ENCODE assay signal across 9 cellular contexts in the genomic region with DNA sequence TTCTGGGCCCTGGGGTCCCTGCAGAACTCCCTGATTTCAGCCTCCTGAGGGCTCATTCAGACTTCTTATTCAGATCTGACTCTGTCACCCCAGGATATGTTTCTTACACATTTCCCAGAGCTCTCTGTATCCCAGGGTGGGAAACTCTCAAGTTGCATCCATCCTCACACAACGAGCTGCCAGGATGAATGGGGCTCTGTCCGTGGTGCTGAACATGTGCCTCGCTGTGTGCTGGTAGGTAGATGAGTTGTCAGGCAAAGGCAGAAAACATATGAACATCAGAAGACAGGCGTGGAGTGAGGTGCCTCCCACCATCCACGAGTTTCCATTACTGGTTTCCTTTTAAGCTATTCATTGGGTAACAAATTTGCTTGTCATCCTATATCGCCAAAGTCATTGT. TPM values are rescaled to one million over a fixed set of nuclear protein-coding genes. Genes with fewer than 3 reads are reported as not detected.
A peak's percentile ranks its signal among the peaks of the same experiment; 100 is the strongest.
DNase-seq lines count a peak whose midpoint lies in the region; ATAC-seq and TF ChIP-seq lines count a peak whose summit lies in the region.
"Had no signal": no experiment of that assay in that cellular context is flagged by ENCODE, and none has a peak within 500 bp of the region (broad histone marks: within the 10 kb centered on the region; RNA-seq: fewer than 3 reads in every experiment).

No MANE protein-coding gene starts in this region.

- no peak overlapping the region for H3K27ac Mint-ChIP-seq in activated CD4-positive, alpha-beta memory T cell treated with anti-CD3 and anti-CD28 coated beads, Interleukin-2, amount 10 ng/mL, durations not matched to agents 7 days and 5 days
- H3K27ac Mint-ChIP-seq: type B pancreatic cell had no signal

- H3K4me1 ChIP-seq in IMR-90 (ENCODE audit: control insufficient read depth, insufficient read depth, low read length) (peaks cover 2% of the 10 kb centered on the region; the same call in 1 of the 2 replicates), prostate gland (replicated peaks) (no peaks in the 10 kb centered on the region)

- H3K14ac ChIP-seq in IMR-90 (replicated peaks; ENCODE audit: low read depth, low read length), result no peak overlapping the region

- H2AK5ac ChIP-seq in IMR-90 (ENCODE audit: low read depth, low read length), result no peak overlapping the region

- no TSS peak for BruUV-seq in IMR-90 (replicated peaks; lab: Mats Ljungman, UMichigan)

- no peaks in the 10 kb centered on the region for H3K9me1 ChIP-seq in IMR-90 (ENCODE audit: insufficient read depth, low read length)

- H4K5ac ChIP-seq in IMR-90 (ENCODE audit: low read depth, low read length), result no peak overlapping the region

- TF ChIP-seq POLR2A in IMR-90 (IDR thresholded peaks at IDR 0.05; ENCODE audit: low read depth, low read length) (no peak), prostate gland (IDR thresholded peaks at IDR 0.05) (no peak)

- H3K9me3 Mint-ChIP-seq in activated CD4-positive, alpha-beta memory T cell treated with anti-CD3 and anti-CD28 coated beads, Interleukin-2, amount 10 ng/mL, durations not matched to agents 7 days and 5 days, result no peaks in the 10 kb centered on the region
- H3K9me3 Mint-ChIP-seq: type B pancreatic cell had no signal

- no peak for ATAC-seq in IMR-90 (ENCODE audit: low read depth)
- no peak for ATAC-seq in sciatic nerve
- ATAC-seq in GM18502 (IDR thresholded peaks at IDR 0.05; ENCODE audit: poor library complexity, unreplicated experiment), result no peak
- no peak for ATAC-seq in omental fat pad (ENCODE audit: low FRiP score)

- H4K20me1 ChIP-seq in IMR-90 (ENCODE audit: insufficient read depth, low read length), result no peaks in the 10 kb centered on the region

- H4K8ac ChIP-seq in IMR-90 (ENCODE audit: low read depth in 2 of 2, low read length in 2 of 2), result no peak overlapping the region

- no peaks in the 10 kb centered on the region for H3K36me3 Mint-ChIP-seq in activated CD4-positive, alpha-beta memory T cell treated with anti-CD3 and anti-CD28 coated beads, Interleukin-2, amount 10 ng/mL, durations not matched to agents 7 days and 5 days (ENCODE audit: low read depth)
- H3K36me3 Mint-ChIP-seq: type B pancreatic cell had no signal

- in situ Hi-C loops in IMR-90 (cut with MboI; ENCODE audit: low sequenced_read_pairs), result no loop called here

- TF ChIP-seq RAD21 in IMR-90 (IDR thresholded peaks at IDR 0.05; ENCODE audit: low read length), result no peak

- no peak overlapping the region for H2AK9ac ChIP-seq in IMR-90 (replicated peaks; ENCODE audit: low read depth, low read length, poor library complexity)

- H3K23ac ChIP-seq in IMR-90 (ENCODE audit: low read depth, low read length), result no peak overlapping the region

- H3K56ac ChIP-seq in IMR-90 (ENCODE audit: extremely low read depth, insufficient read depth, low read length), result no peak overlapping the region

- H3K9ac ChIP-seq in IMR-90 (ENCODE audit: low read depth, low read length), result no peak overlapping the region

- H3K18ac ChIP-seq in IMR-90 (ENCODE audit: low read depth, low read length), result no peak overlapping the region

- H4K91ac ChIP-seq in IMR-90 (ENCODE audit: insufficient read depth, low read depth, low read length), result no peak overlapping the region

- H3K4me3 ChIP-seq in IMR-90 (ENCODE audit: insufficient read depth, low read depth, low read length) (no peak overlapping the region), prostate gland (no peak overlapping the region)

- POLR2A ChIA-PET in IMR-90 (lab: Charles Lee; ENCODE audit: unreplicated experiment), result no interaction called here
- POLR2A ChIA-PET in activated CD4-positive, alpha-beta memory T cell treated with anti-CD3 and anti-CD28 coated beads, Interleukin-2, amount 10 ng/mL, durations not matched to agents 7 days and 5 days (lab: Charles Lee), result no interaction called here

- DNase-seq in CD1c-positive myeloid dendritic cell (ENCODE audit: extremely low spot score), result peak; percentile 23
- DNase-seq in IMR-90, result peak; percentile 6
- peak; percentile 46 for DNase-seq in activated CD4-positive, alpha-beta memory T cell treated with anti-CD3 and anti-CD28 coated beads, Interleukin-2, amount 10 ng/mL, durations not matched to agents 7 days and 5 days
- DNase-seq in iPS DF 4.7 (ENCODE audit: extremely low read depth, low spot score), result peak; percentile 41
- DNase-seq in prostate gland (ENCODE audit: low spot score), result no peak
- no peak for DNase-seq in sciatic nerve (ENCODE audit: low spot score)
- no peak for DNase-seq in omental fat pad (ENCODE audit: low spot score)

- CTCF ChIA-PET in IMR-90 (lab: Yijun Ruan, JAX), result no interaction called here
- CTCF ChIA-PET in activated CD4-positive, alpha-beta memory T cell treated with anti-CD3 and anti-CD28 coated beads, Interleukin-2, amount 10 ng/mL, durations not matched to agents 7 days and 5 days (lab: Charles Lee), result no interaction called here

- H3K27me3 ChIP-seq in IMR-90 (ENCODE audit: control insufficient read depth, insufficient read depth, low read length), result peaks cover 6% of the 10 kb centered on the region; the same call in 1 of the 2 replicates
- H3K27me3 ChIP-seq in prostate gland (replicated peaks; ENCODE audit: insufficient read depth), result no peaks in the 10 kb centered on the region

- dilution Hi-C loops in IMR-90 (cut with HindIII; ENCODE audit: low sequenced_read_pairs, unreplicated experiment), result no loop called here

- H2BK20ac ChIP-seq in IMR-90 (ENCODE audit: low read depth, low read length), result no peak overlapping the region

- intact Hi-C loops in IMR-90 (cut with micrococcal nuclease), result no loop called here
- intact Hi-C loops in prostate gland (cut with DNase I), result no loop called here
- intact Hi-C loops in sciatic nerve (cut with DNase I), result no loop called here

- WGBS in IMR-90 (ENCODE audit: extremely low coverage in 2 of 2, insufficient read length in 1 of 2), 2 experiments, result no CpG with 5 or more reads among the region's 6 CpGs
- 13% methylated on average over 6 of the region's 6 CpGs for WGBS in prostate gland

- no peak overlapping the region for H3K27ac ChIP-seq in IMR-90 (ENCODE audit: insufficient read depth, low read length)
- no peak overlapping the region for H3K27ac ChIP-seq in prostate gland

- H2BK15ac ChIP-seq in IMR-90 (ENCODE audit: low read depth, low read length), result no peak overlapping the region

- no peak overlapping the region for H2AFZ ChIP-seq in IMR-90 (replicated peaks; ENCODE audit: low read length, poor library complexity)

- no peak overlapping the region for H3K4ac ChIP-seq in IMR-90 (ENCODE audit: low read depth, low read length)

- no peak overlapping the region for H3K4me3 Mint-ChIP-seq in activated CD4-positive, alpha-beta memory T cell treated with anti-CD3 and anti-CD28 coated beads, Interleukin-2, amount 10 ng/mL, durations not matched to agents 7 days and 5 days
- H3K4me3 Mint-ChIP-seq: type B pancreatic cell had no signal

- no peaks in the 10 kb centered on the region for H3K79me1 ChIP-seq in IMR-90 (ENCODE audit: low read depth in 1 of 2, low read length in 2 of 2)

- TF ChIP-seq CTCF in IMR-90 (conservative IDR thresholded peaks at IDR 0.05; ENCODE audit: low read depth, low read length) (no peak), prostate gland (IDR thresholded peaks at IDR 0.05) (no peak), omental fat pad (IDR thresholded peaks at IDR 0.05) (no peak)

- no peak overlapping the region for H3K4me2 ChIP-seq in IMR-90 (ENCODE audit: low read depth, low read length)

- no peak overlapping the region for H2BK120ac ChIP-seq in IMR-90 (ENCODE audit: low read depth, low read length)

- H2BK5ac ChIP-seq in IMR-90 (ENCODE audit: low read depth, low read length, poor library complexity, severe bottlenecking), result no peak overlapping the region

- no peaks in the 10 kb centered on the region for H3K9me3 ChIP-seq in IMR-90 (ENCODE audit: control insufficient read depth, insufficient read depth, low read length)
- no peaks in the 10 kb centered on the region for H3K9me3 ChIP-seq in prostate gland

- no peaks in the 10 kb centered on the region for H3K4me1 Mint-ChIP-seq in activated CD4-positive, alpha-beta memory T cell treated with anti-CD3 and anti-CD28 coated beads, Interleukin-2, amount 10 ng/mL, durations not matched to agents 7 days and 5 days

- H3K36me3 ChIP-seq in IMR-90 (ENCODE audit: control insufficient read depth, insufficient read depth, low read length) (no peaks in the 10 kb centered on the region), prostate gland (no peaks in the 10 kb centered on the region)

- H3K27me3 Mint-ChIP-seq in activated CD4-positive, alpha-beta memory T cell treated with anti-CD3 and anti-CD28 coated beads, Interleukin-2, amount 10 ng/mL, durations not matched to agents 7 days and 5 days, result peaks cover 24% of the 10 kb centered on the region

TF ChIP-seq in IMR-90, 13 proteins besides CTCF, POLR2A, EP300 and RAD21 (continues in another document):
- TF ChIP-seq RCOR1 (IDR thresholded peaks at IDR 0.05; ENCODE audit: insufficient replicate concordance, low read length) (no peak), RFX5 (IDR thresholded peaks at IDR 0.05; ENCODE audit: low read depth, low read length) (no peak), FOS (IDR thresholded peaks at IDR 0.05; ENCODE audit: low read depth, low read length) (no peak), MAZ (IDR thresholded peaks at IDR 0.05; ENCODE audit: borderline replicate concordance, low read depth, low read length) (no peak), SMC3 (IDR thresholded peaks at IDR 0.05; ENCODE audit: low read depth, low read length) (no peak), MAFK (IDR thresholded peaks at IDR 0.05; ENCODE audit: low read depth, low read length) (no peak), CHD1 (IDR thresholded peaks at IDR 0.05; ENCODE audit: low read depth, low read length) (no peak), CEBPB (IDR thresholded peaks at IDR 0.05; ENCODE audit: low read depth, low read length) (no peak), MXI1 (IDR thresholded peaks at IDR 0.05; ENCODE audit: borderline replicate concordance, low read depth, low read length) (no peak)
- TF ChIP-seq, protein P1, sequence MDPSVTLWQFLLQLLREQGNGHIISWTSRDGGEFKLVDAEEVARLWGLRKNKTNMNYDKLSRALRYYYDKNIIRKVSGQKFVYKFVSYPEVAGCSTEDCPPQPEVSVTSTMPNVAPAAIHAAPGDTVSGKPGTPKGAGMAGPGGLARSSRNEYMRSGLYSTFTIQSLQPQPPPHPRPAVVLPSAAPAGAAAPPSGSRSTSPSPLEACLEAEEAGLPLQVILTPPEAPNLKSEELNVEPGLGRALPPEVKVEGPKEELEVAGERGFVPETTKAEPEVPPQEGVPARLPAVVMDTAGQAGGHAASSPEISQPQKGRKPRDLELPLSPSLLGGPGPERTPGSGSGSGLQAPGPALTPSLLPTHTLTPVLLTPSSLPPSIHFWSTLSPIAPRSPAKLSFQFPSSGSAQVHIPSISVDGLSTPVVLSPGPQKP (IDR thresholded peaks at IDR 0.05; ENCODE audit: borderline replicate concordance, low read depth, low read length), result no peak

RNA-seq across cellular contexts. Expression of a gene that starts 11.4 kb away (rescaled TPM):
- total RNA-seq in IMR-90 (2012; rRNA removed) (not detected in 2 replicates), prostate gland (1 to 10 TPM in 1 of 2 donors, not detected in 1; 4.8 TPM), sciatic nerve (not detected), omental fat pad (not detected)
- not detected in 2 replicates for polyA plus RNA-seq in IMR-90 (2012; rRNA removed)
- not detected in 2 replicates for polyA plus RNA-seq in IMR-90 (2012; cell fraction: cytosol; rRNA removed)
- not detected in 2 replicates for polyA plus RNA-seq in IMR-90 (2012; cell fraction: nucleus; rRNA removed; ENCODE audit: low replicate concordance)
- not detected for total RNA-seq in activated CD4-positive, alpha-beta memory T cell treated with anti-CD3 and anti-CD28 coated beads, Interleukin-2, amount 10 ng/mL, durations not matched to agents 7 days and 5 days

Comparison
In these comparisons a context has a peak if more than half of its experiments do, and no peak if none do; other contexts are left out.
1. DNase-seq: peak in CD1c-positive myeloid dendritic cell (single experiment), IMR-90 (single experiment), activated CD4-positive, alpha-beta memory T cell treated with anti-CD3 and anti-CD28 coated beads, Interleukin-2, amount 10 ng/mL, durations not matched to agents 7 days and 5 days (single experiment) and iPS DF 4.7 (single experiment); none in prostate gland (single experiment), sciatic nerve (single experiment) and omental fat pad (single experiment).